ENCODE assay signal across 13 cellular contexts in the genomic region with DNA sequence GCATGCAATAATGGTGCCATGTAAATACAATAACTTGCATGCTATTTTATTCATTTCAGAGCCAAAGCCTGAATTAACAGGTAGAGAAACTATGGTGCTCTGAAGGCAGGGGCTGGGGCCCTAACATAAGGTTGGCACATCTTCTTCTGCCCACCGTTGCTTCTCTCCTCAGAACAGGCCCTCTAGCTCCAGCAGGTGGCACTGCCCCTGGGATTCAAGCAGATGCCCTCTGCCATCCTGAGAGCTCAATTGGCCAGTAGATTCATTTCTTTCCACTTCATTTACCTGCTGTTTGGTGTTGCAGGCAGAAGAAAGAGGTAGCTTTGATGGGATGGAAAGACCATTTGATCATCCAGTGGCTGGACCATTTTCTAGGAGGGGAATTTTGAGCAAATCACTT.
A peak's percentile ranks its signal among the peaks of the same experiment; 100 is the strongest.
DNase-seq lines count a peak whose midpoint lies in the region; ATAC-seq and TF ChIP-seq lines count a peak whose summit lies in the region.
"Had no signal": no experiment of that assay in that cellular context is flagged by ENCODE, and none has a peak within 500 bp of the region (broad histone marks: within the 10 kb centered on the region; RNA-seq: fewer than 3 reads in every experiment).

No MANE protein-coding gene starts in this region.

- H3K4me3 ChIP-seq in Peyer's patch: no peak overlapping the region
- no peak overlapping the region for H3K4me3 ChIP-seq in lower leg skin (ENCODE audit: low read depth, poor library complexity, severe bottlenecking)
- H3K4me3 ChIP-seq: dorsolateral prefrontal cortex, lung, pancreas had no signal

- ATAC-seq in foreskin keratinocyte: no peak
- ATAC-seq: pancreas had no signal

- H3K9me3 ChIP-seq in Peyer's patch: no peaks in the 10 kb centered on the region
- H3K9me3 ChIP-seq: pancreas had no signal

- H3K36me3 ChIP-seq in Peyer's patch: no peaks in the 10 kb centered on the region
- H3K36me3 ChIP-seq: pancreas had no signal

- H3K27me3 ChIP-seq in Peyer's patch (no peaks in the 10 kb centered on the region), foreskin keratinocyte (peaks cover 7% of the 10 kb centered on the region)
- H3K27me3 ChIP-seq: pancreas had no signal

- TF ChIP-seq CTCF in GM12874 (IDR thresholded peaks at IDR 0.05; ENCODE audit: insufficient read depth, low read depth, low read length): peak; percentile 21; the same call in 1 of the 2 replicates
- peak in 4 of 6 experiments; percentile 14 to 44 (median 29) for TF ChIP-seq CTCF in Peyer's patch (IDR thresholded peaks at IDR 0.05)
- peak; percentile 43 for TF ChIP-seq CTCF in foreskin keratinocyte (conservative IDR thresholded peaks at IDR 0.05)
- TF ChIP-seq CTCF in lower leg skin (IDR thresholded peaks at IDR 0.05): no peak

- intact Hi-C loops in lower leg skin (cut with DNase I; ENCODE audit: low total_unique reads): no loop called here

- H3K4me1 ChIP-seq in Peyer's patch (no peaks in the 10 kb centered on the region), foreskin keratinocyte (peaks cover 10% of the 10 kb centered on the region)
- H3K4me1 ChIP-seq: pancreas had no signal

- DNase-seq in DMS53 (lab: John Stamatoyannopoulos, UW) (peak; percentile 53), DMS53 treated with DMSO at 0.1 percent for 48 hours (lab: John Stamatoyannopoulos, UW; ENCODE audit: unreplicated experiment) (no peak), Peyer's patch (no peak), foreskin keratinocyte (no peak), NCI-H1092 treated with DMSO at 0.1 percent for 48 hours (lab: John Stamatoyannopoulos, UW) (no peak), lower leg skin (ENCODE audit: low spot score in 2 of 2) (no peak), T1000 (lab: John Stamatoyannopoulos, UW) (no peak)
- DNase-seq: activated CD4-positive, CD25-positive, alpha-beta regulatory T cell treated with anti-CD3 and anti-CD28 coated beads, Interleukin-2, amount 50 U/mL, for 72 hours; dorsolateral prefrontal cortex; pancreas; SHP77 treated with DMSO at 0.1 percent for 48 hours had no signal

- 53 to 68% methylated on average over 1 of the region's 1 CpG for WGBS in lower leg skin, 2 donors

- H3K27ac ChIP-seq in Peyer's patch: no peak overlapping the region
- H3K27ac ChIP-seq in foreskin keratinocyte: no peak overlapping the region
- H3K27ac ChIP-seq: pancreas had no signal

- TF ChIP-seq POLR2A in Peyer's patch (IDR thresholded peaks at IDR 0.05) (no peak), lower leg skin (IDR thresholded peaks at IDR 0.05) (no peak)

Comparison
In these comparisons a context has a peak if more than half of its experiments do, and no peak if none do; other contexts are left out.
1. CTCF ChIP-seq: peak in GM12874 (single experiment), Peyer's patch (4 of 6) and foreskin keratinocyte (single experiment); none in lower leg skin (0 of 3).